In the genomic region with DNA sequence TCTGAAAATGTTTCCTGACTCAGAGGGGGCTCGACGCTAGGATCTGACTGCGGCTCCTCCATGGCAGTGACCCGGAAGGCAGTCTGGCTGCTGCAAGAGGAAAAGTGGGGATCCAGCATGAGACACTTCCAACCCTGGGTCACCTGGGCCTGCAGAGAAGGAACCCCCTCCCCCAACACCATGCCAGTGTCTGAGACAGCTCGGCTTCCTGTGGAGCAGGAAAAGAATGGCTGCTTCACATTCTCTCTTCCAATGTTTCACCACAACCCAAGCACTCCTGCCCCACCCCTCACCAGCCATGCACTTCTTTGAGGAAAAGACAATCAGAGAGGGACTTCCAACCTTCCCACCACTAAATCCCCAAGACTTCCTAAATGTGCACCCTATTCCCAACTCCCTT, we compare ENCODE assay signal across 17 cellular contexts. TPM values are rescaled to one million over a fixed set of nuclear protein-coding genes. Genes with fewer than 3 reads are reported as not detected.
"Had no signal": no experiment of that assay in that cellular context is flagged by ENCODE, and none has a peak within 500 bp of the region (broad histone marks: within the 10 kb centered on the region; RNA-seq: fewer than 3 reads in every experiment).

No MANE protein-coding gene starts in this region.

- H3K4me3 Mint-ChIP-seq: activated CD8-positive, alpha-beta memory T cell treated with anti-CD3 and anti-CD28 coated beads, Interleukin-2, amount 10 ng/mL, durations not matched to agents 7 days and 5 days; activated naive CD8-positive, alpha-beta T cell treated with anti-CD3 and anti-CD28 coated beads, Interleukin-2, amount 10 ng/mL, durations not matched to agents 7 days and 5 days; activated T-cell treated with anti-CD3 and anti-CD28 coated beads, Interleukin-2, amount 50 U/mL, for 24 hours; naive thymus-derived CD8-positive, alpha-beta T cell; stimulated activated naive B cell treated with anti-CD40 and anti-IgM and Interleukin-4, amounts not matched to agents 10 μg/mL and 1 μg/mL and 100 μg/mL, for 72 hours; T-helper 17 cell; type B pancreatic cell had no signal

- H3K27ac Mint-ChIP-seq: activated naive CD8-positive, alpha-beta T cell treated with anti-CD3 and anti-CD28 coated beads, Interleukin-2, amount 10 ng/mL, durations not matched to agents 7 days and 5 days; stimulated activated naive B cell treated with anti-CD40 and anti-IgM and Interleukin-4, amounts not matched to agents 10 μg/mL and 1 μg/mL and 100 μg/mL, for 72 hours; type B pancreatic cell had no signal

- DNase-seq: activated CD4-positive, CD25-positive, alpha-beta regulatory T cell; activated CD8-positive, alpha-beta memory T cell treated with anti-CD3 and anti-CD28 coated beads, Interleukin-2, amount 10 ng/mL, durations not matched to agents 7 days and 5 days; activated effector memory CD4-positive, alpha-beta T cell treated with Interleukin-2 at 50 U/mL for 16 hours; activated naive CD8-positive, alpha-beta T cell treated with anti-CD3 and anti-CD28 coated beads, Interleukin-2, amount 10 ng/mL, durations not matched to agents 7 days and 5 days; activated T-cell treated with anti-CD3 and anti-CD28 coated beads, Interleukin-2, amount 50 U/mL, for 24 hours; aorta; heart right ventricle; left cardiac atrium; naive thymus-derived CD8-positive, alpha-beta T cell; stimulated activated naive B cell treated with anti-CD40 and anti-IgM and Interleukin-4, amounts not matched to agents 10 μg/mL and 1 μg/mL and 100 μg/mL, for 72 hours; T-helper 17 cell had no signal

- H3K27me3 ChIP-seq: heart right ventricle, right atrium auricular region had no signal

- H3K4me1 Mint-ChIP-seq: activated CD8-positive, alpha-beta memory T cell treated with anti-CD3 and anti-CD28 coated beads, Interleukin-2, amount 10 ng/mL, durations not matched to agents 7 days and 5 days had no signal

- H3K27me3 Mint-ChIP-seq: activated CD8-positive, alpha-beta memory T cell treated with anti-CD3 and anti-CD28 coated beads, Interleukin-2, amount 10 ng/mL, durations not matched to agents 7 days and 5 days; activated naive CD8-positive, alpha-beta T cell treated with anti-CD3 and anti-CD28 coated beads, Interleukin-2, amount 10 ng/mL, durations not matched to agents 7 days and 5 days; activated T-cell treated with anti-CD3 and anti-CD28 coated beads, Interleukin-2, amount 50 U/mL, for 24 hours; naive thymus-derived CD8-positive, alpha-beta T cell; stimulated activated naive B cell treated with anti-CD40 and anti-IgM and Interleukin-4, amounts not matched to agents 10 μg/mL and 1 μg/mL and 100 μg/mL, for 72 hours; T-helper 17 cell; type B pancreatic cell had no signal

- H3K27ac ChIP-seq: heart right ventricle, right atrium auricular region had no signal

- H3K9me3 Mint-ChIP-seq: type B pancreatic cell had no signal

- ATAC-seq: activated CD8-positive, alpha-beta memory T cell treated with anti-CD3 and anti-CD28 coated beads, Interleukin-2, amount 10 ng/mL, durations not matched to agents 7 days and 5 days; heart right ventricle; left cardiac atrium; naive thymus-derived CD8-positive, alpha-beta T cell; stimulated activated naive B cell treated with anti-CD40 and anti-IgM and Interleukin-4, amounts not matched to agents 10 μg/mL and 1 μg/mL and 100 μg/mL, for 72 hours; T-helper 17 cell had no signal

- FAIRE-seq: colon, frontal cortex had no signal

- H3K4me3 ChIP-seq: heart right ventricle, lung, right atrium auricular region had no signal

- H3K4me1 ChIP-seq: heart right ventricle, right atrium auricular region had no signal

RNA-seq across cellular contexts. Expression of gene ATP1B2, which starts 25.8 kb away (rescaled TPM):
- total RNA-seq: mononuclear cell had no signal

RNA-seq across cellular contexts. Expression of gene EFNB3, which starts 28.5 kb away (rescaled TPM):
- total RNA-seq: activated CD8-positive, alpha-beta memory T cell treated with anti-CD3 and anti-CD28 coated beads, Interleukin-2, amount 10 ng/mL, durations not matched to agents 7 days and 5 days; activated naive CD8-positive, alpha-beta T cell treated with anti-CD3 and anti-CD28 coated beads, Interleukin-2, amount 10 ng/mL, durations not matched to agents 7 days and 5 days; mononuclear cell; naive thymus-derived CD8-positive, alpha-beta T cell; T-helper 17 cell had no signal

RNA-seq across cellular contexts. Expression of gene DNAH2, which starts 41.0 kb away (rescaled TPM):
- total RNA-seq: activated CD8-positive, alpha-beta memory T cell treated with anti-CD3 and anti-CD28 coated beads, Interleukin-2, amount 10 ng/mL, durations not matched to agents 7 days and 5 days; activated naive CD8-positive, alpha-beta T cell treated with anti-CD3 and anti-CD28 coated beads, Interleukin-2, amount 10 ng/mL, durations not matched to agents 7 days and 5 days; naive thymus-derived CD8-positive, alpha-beta T cell had no signal
